9 cellular contexts compared by ENCODE assay signal in genomic region chr2:218282173-218282991, GRCh38. TPM values are rescaled to one million over a fixed set of nuclear protein-coding genes. Genes with fewer than 3 reads are reported as not detected.
A peak's percentile ranks its signal among the peaks of the same experiment; 100 is the strongest.
DNase-seq lines count a peak whose midpoint lies in the region; ATAC-seq and TF ChIP-seq lines count a peak whose summit lies in the region.
"Had no signal": no experiment of that assay in that cellular context is flagged by ENCODE, and none has a peak within 500 bp of the region (broad histone marks: within the 10 kb centered on the region; RNA-seq: fewer than 3 reads in every experiment).

No MANE protein-coding gene starts in this region.

- H3K27ac Mint-ChIP-seq in GM23338: peak overlapping the region; percentile 85

- H3K4me2 ChIP-seq in GM23338: no peak overlapping the region

- H3K27me3 ChIP-seq in GM23338 (ENCODE audit: insufficient read depth) (no peaks in the 10 kb centered on the region), adipocyte (replicated peaks; ENCODE audit: control insufficient read depth, insufficient read depth, low read length) (no peaks in the 10 kb centered on the region), right atrium auricular region (no peaks in the 10 kb centered on the region)

- H3K27ac ChIP-seq in GM23338 (ENCODE audit: low read depth): no peak overlapping the region
- H3K27ac ChIP-seq in right atrium auricular region: peak overlapping the region; percentile 96 to 100
- peak overlapping the region; percentile 50 to 100 (median 85) for H3K27ac ChIP-seq in skin epidermis

- no peak overlapping the region for H2AFZ ChIP-seq in GM23338

- no peaks in the 10 kb centered on the region for H3K9me3 ChIP-seq in adipocyte (ENCODE audit: control insufficient read depth, low read length)
- no peaks in the 10 kb centered on the region for H3K9me3 ChIP-seq in right atrium auricular region

- no peaks in the 10 kb centered on the region for H3K9me2 ChIP-seq in GM23338 (ENCODE audit: insufficient read depth)

- ATAC-seq in GM23338: no peak
- no peak for ATAC-seq in GM18868 (IDR thresholded peaks at IDR 0.05; ENCODE audit: unreplicated experiment)
- no peak for ATAC-seq in GM19467 (IDR thresholded peaks at IDR 0.05; ENCODE audit: unreplicated experiment)
- ATAC-seq: stimulated activated naive CD8-positive, alpha-beta T cell treated with anti-CD3 and anti-CD28 coated beads, Interleukin-15, amount 100 ng/mL, for 72 hours had no signal

- H3K79me2 ChIP-seq in GM23338 (replicated peaks; ENCODE audit: insufficient read depth): no peaks in the 10 kb centered on the region

- H3K4me3 ChIP-seq in GM23338: no peak overlapping the region
- H3K4me3 ChIP-seq in adipocyte (ENCODE audit: low read length): no peak overlapping the region
- H3K4me3 ChIP-seq in right atrium auricular region: no peak overlapping the region
- no peak overlapping the region for H3K4me3 ChIP-seq in skin epidermis

- H3K4me3 Mint-ChIP-seq in GM23338: no peak overlapping the region
- H3K4me3 Mint-ChIP-seq: stimulated activated naive CD8-positive, alpha-beta T cell treated with anti-CD3 and anti-CD28 coated beads, Interleukin-15, amount 100 ng/mL, for 72 hours had no signal

- peak; percentile 14 for DNase-seq in GM23338 (ENCODE audit: low spot score)
- no peak for DNase-seq in adipocyte (ENCODE audit: low read depth)
- no peak for DNase-seq in right atrium auricular region (ENCODE audit: low spot score)
- DNase-seq in NOMO-1 treated with DMSO at 0.1 percent for 48 hours (lab: John Stamatoyannopoulos, UW; ENCODE audit: unreplicated experiment): no peak
- DNase-seq in stimulated activated naive CD4-positive, alpha-beta T cell (lab: John Stamatoyannopoulos, UW): no peak
- DNase-seq: stimulated activated naive CD8-positive, alpha-beta T cell treated with anti-CD3 and anti-CD28 coated beads, Interleukin-15, amount 100 ng/mL, for 72 hours had no signal

- H3K4me1 ChIP-seq in GM23338 (ENCODE audit: insufficient read depth) (peaks cover 10% of the 10 kb centered on the region), adipocyte (ENCODE audit: control insufficient read depth, insufficient read depth, low read length) (peaks cover 59% of the 10 kb centered on the region), right atrium auricular region (peaks cover 0 to 68% of the 10 kb centered on the region in 2 donors)

- peaks cover 5% of the 10 kb centered on the region; the same call in 2 of the 3 replicates for H3K36me3 Mint-ChIP-seq in GM23338 (ENCODE audit: low read depth)

- no peaks in the 10 kb centered on the region for H3F3A ChIP-seq in GM23338 (replicated peaks; ENCODE audit: low read depth)

- H4K20me1 ChIP-seq in GM23338 (replicated peaks; ENCODE audit: insufficient read depth): no peaks in the 10 kb centered on the region

- peak overlapping the region; percentile 98 for H3K9ac ChIP-seq in adipocyte (ENCODE audit: low read length)

- H3K36me3 ChIP-seq in GM23338 (ENCODE audit: insufficient read depth): no peaks in the 10 kb centered on the region; the same call in 1 of the 2 replicates
- peaks cover 56% of the 10 kb centered on the region for H3K36me3 ChIP-seq in adipocyte (ENCODE audit: control insufficient read depth, insufficient read depth, low read length, severe bottlenecking)
- H3K36me3 ChIP-seq in right atrium auricular region: peaks cover 52% of the 10 kb centered on the region

- H3K9me3 Mint-ChIP-seq in GM23338: no peaks in the 10 kb centered on the region
- H3K9me3 Mint-ChIP-seq: stimulated activated naive CD8-positive, alpha-beta T cell treated with anti-CD3 and anti-CD28 coated beads, Interleukin-15, amount 100 ng/mL, for 72 hours had no signal

- H3K27me3 Mint-ChIP-seq in GM23338 (ENCODE audit: insufficient read depth, low read depth, poor library complexity): peaks cover 14% of the 10 kb centered on the region
- H3K27me3 Mint-ChIP-seq: stimulated activated naive CD8-positive, alpha-beta T cell treated with anti-CD3 and anti-CD28 coated beads, Interleukin-15, amount 100 ng/mL, for 72 hours had no signal

- no peak for TF ChIP-seq CTCF in GM23338 (conservative IDR thresholded peaks at IDR 0.05; ENCODE audit: low read depth in 2 of 2)
- TF ChIP-seq CTCF in right atrium auricular region (IDR thresholded peaks at IDR 0.05): no peak

- peaks cover 15% of the 10 kb centered on the region; the same call in 2 of the 3 replicates for H3K4me1 Mint-ChIP-seq in GM23338

TF ChIP-seq in GM23338, 12 proteins besides CTCF, POLR2A, EP300 and RAD21:
- TF ChIP-seq ETS1 (IDR thresholded peaks at IDR 0.05): no peak
- no peak for TF ChIP-seq EZH2phosphoT487 (IDR thresholded peaks at IDR 0.05; ENCODE audit: unreplicated experiment)
- TF ChIP-seq STAT1 (IDR thresholded peaks at IDR 0.05; ENCODE audit: unreplicated experiment): no peak
- no peak for TF ChIP-seq NANOG (IDR thresholded peaks at IDR 0.05; ENCODE audit: borderline replicate concordance)
- no peak for TF ChIP-seq EZH2 (IDR thresholded peaks at IDR 0.05; ENCODE audit: low read depth, unreplicated experiment)
- TF ChIP-seq POLR2AphosphoS5 (IDR thresholded peaks at IDR 0.05; ENCODE audit: low read depth): no peak
- TF ChIP-seq JUNB (IDR thresholded peaks at IDR 0.05; ENCODE audit: unreplicated experiment): no peak
- no peak for TF ChIP-seq CREB1 (CRISPR knock-in tag; IDR thresholded peaks at IDR 0.05; ENCODE audit: low read depth)
- TF ChIP-seq ZNF114 (CRISPR knock-in tag; IDR thresholded peaks at IDR 0.05): no peak

RNA-seq across cellular contexts. Expression of gene TMBIM1, which starts 9.9 kb away (rescaled TPM):
- total RNA-seq in GM23338 (2014; rRNA removed; shearing (Covaris generic)): 16.5 and 20.8 TPM in 2 replicates
- polyA plus RNA-seq in GM23338 (2016; fragmentation: Nextera tagmentation; extraction: Ambion mirVana): 9.5 and 12.0 TPM in 2 replicates
- total RNA-seq in right atrium auricular region: 100 to 1,000 TPM in 1 of 2 donors, 10 to 100 TPM in 1; 82.8 to 225 TPM

RNA-seq across cellular contexts. Expression of gene PNKD, which starts 12.1 kb away (rescaled TPM):
- 28.2 and 36.0 TPM in 2 replicates for total RNA-seq in GM23338 (2014; rRNA removed; shearing (Covaris generic))
- polyA plus RNA-seq in GM23338 (2016; fragmentation: Nextera tagmentation; extraction: Ambion mirVana): 77.7 and 83.3 TPM in 2 replicates
- total RNA-seq in right atrium auricular region: 10 to 100 TPM; 54.5 to 71.4 TPM

RNA-seq across cellular contexts. Expression of gene AAMP, which starts 12.4 kb away (rescaled TPM):
- 157 and 203 TPM in 2 replicates for total RNA-seq in GM23338 (2014; rRNA removed; shearing (Covaris generic))
- polyA plus RNA-seq in GM23338 (2016; fragmentation: Nextera tagmentation; extraction: Ambion mirVana): 77.8 and 90.8 TPM in 2 replicates
- total RNA-seq in right atrium auricular region: 10 to 100 TPM; 54.3 to 88.8 TPM

RNA-seq across cellular contexts. Expression of gene GPBAR1, which starts 21.6 kb away (rescaled TPM):
- 1.6 TPM in 1 of 2 replicates, not detected in the other for total RNA-seq in GM23338 (2014; rRNA removed; shearing (Covaris generic))
- polyA plus RNA-seq in GM23338 (2016; fragmentation: Nextera tagmentation; extraction: Ambion mirVana): 0.37 and 0.44 TPM in 2 replicates
- 10 to 100 TPM in 1 of 2 donors, 1 to 10 TPM in 1; 1.9 to 10.7 TPM for total RNA-seq in right atrium auricular region
